Comparison of ENCODE assay signal across 14 cellular contexts in genomic region chr3:157119369-157119951, GRCh38. TPM values are rescaled to one million over a fixed set of nuclear protein-coding genes. Genes with fewer than 3 reads are reported as not detected.
DNase-seq lines count a peak whose midpoint lies in the region; ATAC-seq and TF ChIP-seq lines count a peak whose summit lies in the region.
"Had no signal": no experiment of that assay in that cellular context is flagged by ENCODE, and none has a peak within 500 bp of the region (broad histone marks: within the 10 kb centered on the region; RNA-seq: fewer than 3 reads in every experiment).

No MANE protein-coding gene starts in this region.

- H3K4me1 Mint-ChIP-seq in activated CD4-positive, alpha-beta memory T cell treated with anti-CD3 and anti-CD28 coated beads for 36 hours (ENCODE audit: low read depth): peaks cover 13% of the 10 kb centered on the region
- H3K4me1 Mint-ChIP-seq in glutamatergic neuron (ENCODE audit: low read depth, unreplicated experiment): no peaks in the 10 kb centered on the region

- TF ChIP-seq CTCF in right lobe of liver (IDR thresholded peaks at IDR 0.05) (no peak), glutamatergic neuron (IDR thresholded peaks at IDR 0.05; ENCODE audit: partially characterized antibody, unreplicated experiment) (no peak)

- H3K36me3 ChIP-seq in right lobe of liver: no peaks in the 10 kb centered on the region
- H3K36me3 ChIP-seq: gastrocnemius medialis, left lung had no signal

- CTCF ChIA-PET in activated CD4-positive, alpha-beta memory T cell treated with anti-CD3 and anti-CD28 coated beads for 36 hours (lab: Charles Lee): interaction anchor here (1.3 to 2.9 kb wide), 2 partner anchors 18 to 31 kb away, joined by 4 to 19 read pairs; no protein-coding TSS in a partner anchor

- H3K27ac ChIP-seq in right lobe of liver: peak overlapping the region; percentile 68 to 97 (median 94)
- H3K27ac ChIP-seq: gastrocnemius medialis had no signal

- H3K4me1 ChIP-seq in right lobe of liver: peaks cover 0 to 51% (median 16%) of the 10 kb centered on the region in 4 donors

- H3K27ac Mint-ChIP-seq in activated CD4-positive, alpha-beta memory T cell treated with anti-CD3 and anti-CD28 coated beads for 36 hours: peak overlapping the region; percentile 19
- H3K27ac Mint-ChIP-seq in glutamatergic neuron (ENCODE audit: unreplicated experiment): no peak overlapping the region

- peaks cover 4% of the 10 kb centered on the region for H3K27me3 Mint-ChIP-seq in activated CD4-positive, alpha-beta memory T cell treated with anti-CD3 and anti-CD28 coated beads for 36 hours
- peaks cover 3% of the 10 kb centered on the region for H3K27me3 Mint-ChIP-seq in glutamatergic neuron (ENCODE audit: unreplicated experiment)

- intact Hi-C loops in activated CD4-positive, alpha-beta memory T cell treated with anti-CD3 and anti-CD28 coated beads for 36 hours (cut with micrococcal nuclease): no loop called here
- intact Hi-C loops in right lobe of liver (cut with DNase I): no loop called here

- POLR2A ChIA-PET in activated CD4-positive, alpha-beta memory T cell treated with anti-CD3 and anti-CD28 coated beads for 36 hours (lab: Charles Lee): interaction anchor here (1.6 kb wide), 1 partner anchor 31 kb away, joined by 6 read pairs; no protein-coding TSS in a partner anchor

- ATAC-seq in right lobe of liver: peak; percentile 67 to 82 (median 77)
- ATAC-seq in HG02642 (IDR thresholded peaks at IDR 0.05; ENCODE audit: poor library complexity, unreplicated experiment): no peak
- ATAC-seq: gastrocnemius medialis had no signal

- H3K4me3 ChIP-seq in right lobe of liver: peak overlapping the region in 1 of 3 donors; percentile 1
- H3K4me3 ChIP-seq: gastrocnemius medialis had no signal

- H3K36me3 Mint-ChIP-seq in activated CD4-positive, alpha-beta memory T cell treated with anti-CD3 and anti-CD28 coated beads for 36 hours: peaks cover 3% of the 10 kb centered on the region
- H3K36me3 Mint-ChIP-seq in glutamatergic neuron (ENCODE audit: unreplicated experiment): no peaks in the 10 kb centered on the region

- no peaks in the 10 kb centered on the region for H3K9me3 ChIP-seq in right lobe of liver
- H3K9me3 ChIP-seq: gastrocnemius medialis, left lung had no signal

- peak; percentile 69 for TF ChIP-seq POLR2A in right lobe of liver (IDR thresholded peaks at IDR 0.05)

- no peaks in the 10 kb centered on the region for H3K9me3 Mint-ChIP-seq in activated CD4-positive, alpha-beta memory T cell treated with anti-CD3 and anti-CD28 coated beads for 36 hours
- peaks cover 2% of the 10 kb centered on the region for H3K9me3 Mint-ChIP-seq in glutamatergic neuron (ENCODE audit: unreplicated experiment)

- DNase-seq in COLO668 (lab: John Stamatoyannopoulos, UW; ENCODE audit: unreplicated experiment) (peak; percentile 7), HT-29 (ENCODE audit: low spot score) (peak; percentile 92), right lobe of liver (peak; percentile 37 to 77 (median 70)), glutamatergic neuron (no peak), AG20443 (ENCODE audit: low spot score) (no peak), NCI-H82 (lab: John Stamatoyannopoulos, UW) (no peak)
- peak; percentile 62 for DNase-seq in activated CD4-positive, alpha-beta memory T cell treated with anti-CD3 and anti-CD28 coated beads for 36 hours
- DNase-seq: activated effector memory CD4-positive, alpha-beta T cell treated with anti-CD3 and anti-CD28 coated beads, Interleukin-2, amount 50 U/mL, for 16 hours; gastrocnemius medialis; GOT3; left lung; NCI-H187 treated with DMSO at 0.1 percent for 48 hours; occipital lobe had no signal

- H3K4me3 Mint-ChIP-seq in activated CD4-positive, alpha-beta memory T cell treated with anti-CD3 and anti-CD28 coated beads for 36 hours: no peak overlapping the region
- no peak overlapping the region for H3K4me3 Mint-ChIP-seq in glutamatergic neuron (ENCODE audit: unreplicated experiment)

- 18% methylated on average over 5 of the region's 7 CpGs for WGBS in right lobe of liver (ENCODE audit: insufficient coverage, low coverage, low lambda C conversion rate, missing lambda C conversion rate)

- H3K27me3 ChIP-seq in right lobe of liver: no peaks in the 10 kb centered on the region
- H3K27me3 ChIP-seq: gastrocnemius medialis had no signal

RNA-seq across cellular contexts. Expression of gene CCNL1, which starts 40.5 kb away (rescaled TPM):
- total RNA-seq in HT-29 (2014; rRNA removed; shearing (Covaris generic)): 302 and 313 TPM in 2 replicates
- total RNA-seq in activated CD4-positive, alpha-beta memory T cell treated with anti-CD3 and anti-CD28 coated beads for 36 hours: 100 to 1,000 TPM; 144 to 150 TPM
- total RNA-seq in right lobe of liver (100 to 1,000 TPM in 2 of 6 experiments, 10 to 100 TPM in 4; 34.0 to 153 (median 78.5) TPM), glutamatergic neuron (ENCODE audit: unreplicated experiment) (123 TPM)

Comparison
In these comparisons a context has a peak if more than half of its experiments do, and no peak if none do; other contexts are left out.
1. DNase-seq: peak in COLO668 (single experiment), HT-29 (single experiment), activated CD4-positive, alpha-beta memory T cell treated with anti-CD3 and anti-CD28 coated beads for 36 hours (single experiment) and right lobe of liver (3 of 3); none in glutamatergic neuron (single experiment), AG20443 (single experiment) and NCI-H82 (single experiment).